In the genomic region with DNA sequence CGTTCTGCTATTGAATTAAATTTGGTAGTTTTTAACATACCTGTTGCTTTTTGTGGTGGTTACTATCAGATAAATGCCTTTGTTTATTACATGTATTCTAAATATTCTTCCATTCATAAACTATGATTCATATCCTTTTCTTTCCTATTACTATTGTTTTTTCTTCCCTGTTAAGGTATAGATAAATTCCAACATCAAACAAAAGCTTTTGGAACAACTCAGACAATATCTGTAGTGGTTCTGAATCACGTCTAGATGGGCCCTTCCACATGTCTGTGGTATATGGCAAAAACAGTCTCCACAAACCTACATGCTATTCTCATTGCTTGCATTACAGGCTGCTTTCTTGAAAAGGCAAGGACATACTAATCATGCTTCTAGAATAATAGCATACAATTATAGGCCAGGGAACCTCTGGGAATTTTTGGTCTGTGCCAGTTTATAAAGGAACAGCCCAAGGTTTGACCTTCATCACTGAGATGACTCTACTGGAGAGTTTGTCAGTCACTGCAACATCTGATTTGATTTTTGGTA, we compare ENCODE assay signal across 19 cellular contexts.
"Had no signal": no experiment of that assay in that cellular context is flagged by ENCODE, and none has a peak within 500 bp of the region (broad histone marks: within the 10 kb centered on the region; RNA-seq: fewer than 3 reads in every experiment).

No MANE protein-coding gene starts in this region.

- H3K4me1 ChIP-seq: psoas muscle had no signal

- H3K27ac ChIP-seq: body of pancreas, psoas muscle, suprapubic skin had no signal

- H3K4me3 ChIP-seq: body of pancreas, esophagus muscularis mucosa, psoas muscle, suprapubic skin, upper lobe of left lung had no signal

- H3K27me3 ChIP-seq: body of pancreas, esophagus muscularis mucosa, suprapubic skin, upper lobe of left lung had no signal

- DNase-seq: activated CD4-positive, alpha-beta T cell treated with anti-CD3 and anti-CD28 coated beads for 48 hours; activated CD8-positive, alpha-beta memory T cell treated with anti-CD3 and anti-CD28 coated beads for 24 hours; activated naive CD4-positive, alpha-beta T cell treated with anti-CD3 and anti-CD28 coated beads, Interleukin-2, amount 10 ng/mL, durations not matched to agents 7 days and 5 days; activated T-cell treated with anti-CD3 and anti-CD28 coated beads for 4 hours; body of pancreas; cerebellar nuclear complex; foreskin melanocyte; head of caudate nucleus; mesendoderm; nephron progenitor cell; psoas muscle; stimulated activated CD4-positive, alpha-beta T cell treated with anti-CD3 and anti-CD28 coated beads, Interleukin-12 subunit alpha, Interleukin-12 subunit beta, amount 100 ng/mL, for 4 hours; stimulated activated naive CD4-positive, alpha-beta T cell; upper lobe of left lung had no signal

- ATAC-seq: activated T-helper 17 cell treated with anti-CD3 and anti-CD28 coated beads, Interleukin-2, amount 50 U/mL, for 72 hours; body of pancreas; psoas muscle; sciatic nerve; WTC11 had no signal
